8 cellular contexts compared by ENCODE assay signal in the genomic region with DNA sequence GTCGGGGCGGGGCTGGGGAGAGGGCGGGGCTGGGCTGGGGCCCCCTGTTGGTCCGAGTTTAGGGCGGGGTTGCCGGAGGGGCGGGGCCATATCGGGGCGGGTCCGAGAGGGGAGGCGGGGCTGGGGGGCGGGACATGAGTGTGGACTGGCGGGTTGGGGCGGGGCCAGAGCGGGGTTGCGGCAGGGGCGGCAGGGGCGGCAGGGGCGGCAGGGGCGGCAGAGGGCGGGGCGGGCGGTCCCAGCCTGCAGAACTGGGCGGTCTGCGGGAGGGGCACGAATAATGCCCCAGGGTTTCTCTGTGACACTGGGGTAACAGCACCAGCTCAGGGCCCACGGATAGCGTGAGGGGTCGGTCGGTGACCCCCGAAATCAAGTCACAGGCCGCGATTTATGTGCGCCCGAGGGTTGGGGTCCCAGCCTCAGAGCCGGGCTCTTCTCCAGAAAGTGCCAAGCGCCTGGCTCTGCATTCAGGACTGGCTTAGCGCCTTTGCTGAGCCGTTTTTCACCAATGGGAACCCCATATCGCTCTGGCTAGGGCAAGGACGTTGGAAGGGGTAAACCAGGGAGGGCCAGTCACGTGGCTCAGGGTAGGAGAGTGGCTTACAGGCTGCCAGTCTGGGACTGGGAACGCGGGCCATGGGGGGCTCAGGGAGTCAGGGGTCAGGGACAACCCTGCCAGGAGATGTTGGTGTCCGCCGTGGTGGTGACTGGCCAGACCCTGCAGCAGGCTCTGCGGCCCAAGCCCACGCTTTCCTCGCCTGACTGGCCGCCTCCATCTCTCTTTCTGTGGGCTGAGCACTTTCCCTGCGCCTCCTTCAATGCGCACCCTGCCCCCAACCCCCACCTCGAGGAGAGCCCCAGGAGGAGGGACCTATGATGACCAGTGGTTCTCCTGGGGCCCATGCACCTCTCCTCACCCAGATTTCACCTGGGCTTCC. TPM values are rescaled to one million over a fixed set of nuclear protein-coding genes. Genes with fewer than 3 reads are reported as not detected.
DNase-seq lines count a peak whose midpoint lies in the region; ATAC-seq and TF ChIP-seq lines count a peak whose summit lies in the region.

No MANE protein-coding gene starts in this region.

- H3K9me3 ChIP-seq in HUES48 (ENCODE audit: control insufficient read depth, insufficient read depth, low read length), result no peaks in the 10 kb centered on the region

- peak overlapping the region; percentile 85 for H3K4me3 ChIP-seq in HUES48 (ENCODE audit: low read depth, low read length)
- H3K4me3 ChIP-seq in WI38 (ENCODE audit: low read depth, low read length), result peak overlapping the region; percentile 81
- peak overlapping the region; percentile 86 for H3K4me3 ChIP-seq in kidney epithelial cell (ENCODE audit: low read depth, low read length)

- ATAC-seq in HG02852 (IDR thresholded peaks at IDR 0.05; ENCODE audit: unreplicated experiment), result no peak
- no peak for ATAC-seq in HG03457 (IDR thresholded peaks at IDR 0.05; ENCODE audit: unreplicated experiment)

- no peaks in the 10 kb centered on the region for H3K27me3 ChIP-seq in HUES48 (ENCODE audit: control insufficient read depth, insufficient read depth, low read length)
- H3K27me3 ChIP-seq in kidney epithelial cell (ENCODE audit: control insufficient read depth, insufficient read depth, low read length), result no peaks in the 10 kb centered on the region

- peaks cover 15% of the 10 kb centered on the region; the same call in 1 of the 2 replicates for H3K4me1 ChIP-seq in HUES48 (ENCODE audit: control insufficient read depth, insufficient read depth, low read length)

- H3K27ac ChIP-seq in HUES48 (ENCODE audit: low read depth, low read length) (peak overlapping the region; percentile 26), caudate nucleus (ENCODE audit: low read depth, low read length) (peak overlapping the region; percentile 100)

- DNase-seq in COLO668 (lab: John Stamatoyannopoulos, UW; ENCODE audit: unreplicated experiment) (peak; percentile 92), caudate nucleus (lab: John Stamatoyannopoulos, UW) (peak in 54 of 61 donors; percentile 33 to 99 (median 96)), kidney epithelial cell (ENCODE audit: low read depth) (no peak)
- DNase-seq in stimulated activated CD4-positive, alpha-beta T cell treated with anti-CD3 and anti-CD28 coated beads, Interleukin-15, amount 100 ng/mL, for 24 hours, result peak; percentile 91

- H3K36me3 ChIP-seq in HUES48 (ENCODE audit: control insufficient read depth, insufficient read depth, low read length), result peaks cover 17% of the 10 kb centered on the region
- H3K36me3 ChIP-seq in kidney epithelial cell (ENCODE audit: control insufficient read depth, insufficient read depth, low read length), result no peaks in the 10 kb centered on the region

- no peak overlapping the region for H3K9ac ChIP-seq in HUES48 (ENCODE audit: low read depth, low read length)

- no peak for TF ChIP-seq CTCF in WI38 (IDR thresholded peaks at IDR 0.05; ENCODE audit: low read depth, low read length)
- no peak for TF ChIP-seq CTCF in kidney epithelial cell (IDR thresholded peaks at IDR 0.05; ENCODE audit: insufficient read depth, low read length, poor library complexity, severe bottlenecking)

RNA-seq across cellular contexts. Expression of a gene that starts 1.2 kb away (rescaled TPM):
- total RNA-seq in kidney epithelial cell, result 170 and 203 TPM in 2 replicates

RNA-seq across cellular contexts. Expression of a gene that starts 4.3 kb away (rescaled TPM):
- total RNA-seq in kidney epithelial cell, result 41.7 and 59.8 TPM in 2 replicates

RNA-seq across cellular contexts. Expression of a gene that starts 6.6 kb away (rescaled TPM):
- 0.08 TPM in 1 of 2 replicates, not detected in the other for total RNA-seq in kidney epithelial cell

RNA-seq across cellular contexts. Expression of a gene that starts 11.8 kb away (rescaled TPM):
- 17.0 and 21.0 TPM in 2 replicates for total RNA-seq in kidney epithelial cell

RNA-seq across cellular contexts. Expression of a gene that starts 30.6 kb away (rescaled TPM):
- 68.0 and 76.8 TPM in 2 replicates for total RNA-seq in kidney epithelial cell
